Comparison of ENCODE assay signal across 20 cellular contexts in genomic region chr2:60558536-60558935, GRCh38. TPM values are rescaled to one million over a fixed set of nuclear protein-coding genes. Genes with fewer than 3 reads are reported as not detected.
DNase-seq lines count a peak whose midpoint lies in the region; ATAC-seq, FAIRE-seq and TF ChIP-seq lines count a peak whose summit lies in the region.
"Had no signal": no experiment of that assay in that cellular context is flagged by ENCODE, and none has a peak within 500 bp of the region (broad histone marks: within the 10 kb centered on the region; RNA-seq: fewer than 3 reads in every experiment).

No MANE protein-coding gene starts in this region.

- FAIRE-seq in GM12892 (lab: Jason Lieb, UNC) = no peak
- FAIRE-seq: K562 had no signal

- H3K27ac ChIP-seq in HEK293 (ENCODE audit: extremely low read depth, low read depth, low read length) (no peak overlapping the region), OCI-LY7 (ENCODE audit: low read depth, low read length, poor library complexity, severe bottlenecking) (no peak overlapping the region)
- H3K27ac ChIP-seq: C4-2B, Peyer's patch had no signal

- H2AFZ ChIP-seq in OCI-LY7 (ENCODE audit: low read length) = no peak overlapping the region

- no TSS peak for BruUV-seq in OCI-LY7 (replicated peaks; lab: Mats Ljungman, UMichigan)

- H3K79me2 ChIP-seq in OCI-LY7 (ENCODE audit: insufficient read depth, low read depth, low read length) = peaks cover 21% of the 10 kb centered on the region; the same call in 1 of the 2 replicates

- H3K4me1 ChIP-seq in HEK293 (ENCODE audit: control insufficient read depth, insufficient read depth, low read length) = peaks cover 23% of the 10 kb centered on the region; the same call in 1 of the 2 replicates
- H3K4me1 ChIP-seq in OCI-LY7 (ENCODE audit: insufficient read depth, low read length, poor library complexity, severe bottlenecking) = peaks cover 20% of the 10 kb centered on the region

- H3K36me3 Mint-ChIP-seq in activated T-cell treated with anti-CD3 and anti-CD28 coated beads, Interleukin-2, amount 50 U/mL, for 4 hours (ENCODE audit: insufficient read depth) = peaks cover 2% of the 10 kb centered on the region

- DNase-seq in MV-4-11 (lab: John Stamatoyannopoulos, UW) = peak; percentile 33
- peak; percentile 43 for DNase-seq in SIG-M5 (lab: John Stamatoyannopoulos, UW)
- DNase-seq in OCI-LY7 (ENCODE audit: low spot score) = no peak
- no peak for DNase-seq in activated T-cell treated with anti-CD3 and anti-CD28 coated beads, Interleukin-2, amount 50 U/mL, for 4 hours
- no peak for DNase-seq in GM12892 (ENCODE audit: insufficient read length)
- DNase-seq in activated effector memory CD4-positive, alpha-beta T cell treated with anti-CD3 and anti-CD28 coated beads, Interleukin-2, amount 50 U/mL, for 16 hours = no peak
- DNase-seq: ACHN; Calu3; CD8-positive, alpha-beta memory T cell; DMS153; MM.1S; NCI-H1694; NCI-H2081; NCI-H446 treated with DMSO at 0.1 percent for 48 hours; NCI-H526 treated with DMSO at 0.1 percent for 48 hours; Peyer's patch had no signal

- POLR2A ChIA-PET in HEK293 (lab: Yijun Ruan, JAX) = interaction anchor here (1.5 kb wide), 1 partner anchor 8 kb away, joined by 10 read pairs; no protein-coding TSS in a partner anchor
- POLR2A ChIA-PET in OCI-LY7 (lab: Charles Lee) = interaction anchor here (0.5 to 1.4 kb wide), 4 partner anchors 9 to 334 kb away, joined by 3 to 4 read pairs (median 3); no protein-coding TSS in a partner anchor

- H3K9me3 Mint-ChIP-seq in activated T-cell treated with anti-CD3 and anti-CD28 coated beads, Interleukin-2, amount 50 U/mL, for 4 hours = peaks cover 3% of the 10 kb centered on the region
- H3K9me3 Mint-ChIP-seq: T-helper 2 cell treated with Interferon-gamma antibody and Interleukin-4, amounts not matched to agents 5 μg/mL and 100 μg/mL, for 36 hours had no signal

- TF ChIP-seq CTCF in HEK293 (tag by site-specific recombination; IDR thresholded peaks at IDR 0.05) = no peak
- TF ChIP-seq CTCF in OCI-LY7 (conservative IDR thresholded peaks at IDR 0.05; ENCODE audit: low read length) = no peak

- H3K4me1 Mint-ChIP-seq in activated T-cell treated with anti-CD3 and anti-CD28 coated beads, Interleukin-2, amount 50 U/mL, for 4 hours (ENCODE audit: low read depth) = peaks cover 23% of the 10 kb centered on the region

- H3K27me3 Mint-ChIP-seq in activated T-cell treated with anti-CD3 and anti-CD28 coated beads, Interleukin-2, amount 50 U/mL, for 4 hours (ENCODE audit: low read depth) = peaks cover 64% of the 10 kb centered on the region

- H3K4me2 ChIP-seq in OCI-LY7 (ENCODE audit: low read length) = no peak overlapping the region

- H3K4me3 Mint-ChIP-seq in activated T-cell treated with anti-CD3 and anti-CD28 coated beads, Interleukin-2, amount 50 U/mL, for 4 hours = no peak overlapping the region
- H3K4me3 Mint-ChIP-seq: CD8-positive, alpha-beta memory T cell; T-helper 2 cell treated with Interferon-gamma antibody and Interleukin-4, amounts not matched to agents 5 μg/mL and 100 μg/mL, for 36 hours had no signal

- H3K4me3 ChIP-seq in HEK293 (ENCODE audit: low read depth, low read length) (no peak overlapping the region), OCI-LY7 (ENCODE audit: low read depth, low read length, poor library complexity, severe bottlenecking) (no peak overlapping the region)
- H3K4me3 ChIP-seq: K562, Peyer's patch had no signal

- H3K9me2 ChIP-seq in OCI-LY7 (ENCODE audit: insufficient read depth, low read length) = no peaks in the 10 kb centered on the region

- ATAC-seq in activated T-cell treated with anti-CD3 and anti-CD28 coated beads, Interleukin-2, amount 50 U/mL, for 4 hours = no peak
- ATAC-seq: K562 had no signal

- H3K9me3 ChIP-seq in HEK293 (ENCODE audit: control insufficient read depth, insufficient read depth, low read depth, low read length) (no peaks in the 10 kb centered on the region), OCI-LY7 (ENCODE audit: low read length) (no peaks in the 10 kb centered on the region)
- H3K9me3 ChIP-seq: Peyer's patch had no signal

- intact Hi-C loops in OCI-LY7 (cut with micrococcal nuclease; ENCODE audit: unreplicated experiment) = loop anchor here (10.0 kb wide), 3 partner anchors 326 to 1476 kb away; partner anchors contain the start of gene REL

- no peak for TF ChIP-seq POLR2A in GM12892 (IDR thresholded peaks at IDR 0.05; ENCODE audit: low read depth, low read length)

- no peaks in the 10 kb centered on the region for H3K36me3 ChIP-seq in HEK293 (ENCODE audit: control insufficient read depth in 2 of 2, insufficient read depth in 1 of 2, low read length in 2 of 2)
- H3K36me3 ChIP-seq in OCI-LY7 (ENCODE audit: insufficient read depth, low read length) = no peaks in the 10 kb centered on the region
- H3K36me3 ChIP-seq: Peyer's patch had no signal

- no peaks in the 10 kb centered on the region for H4K20me1 ChIP-seq in OCI-LY7 (ENCODE audit: insufficient read depth, low read length)

- CTCF ChIA-PET in HEK293 (lab: Yijun Ruan, JAX) (interaction anchor here (0.6 to 4.2 kb wide), 5 partner anchors 24 to 1395 kb away, joined by 3 to 52 read pairs (median 4); no protein-coding TSS in a partner anchor), OCI-LY7 (lab: Charles Lee; ENCODE audit: unreplicated experiment) (interaction anchor here (0.6 to 1.1 kb wide), 4 partner anchors 116 to 1254 kb away, joined by 3 to 7 read pairs (median 4); no protein-coding TSS in a partner anchor)

TF ChIP-seq in HEK293, 187 proteins besides CTCF, POLR2A, EP300 and RAD21:
- no peak for TF ChIP-seq ZNF138 (tag by site-specific recombination; IDR thresholded peaks at IDR 0.05; ENCODE audit: borderline replicate concordance)
- no peak for TF ChIP-seq YY2 (tag by site-specific recombination; IDR thresholded peaks at IDR 0.05)
- TF ChIP-seq OSR2 (tag by site-specific recombination; IDR thresholded peaks at IDR 0.05) = peak; percentile 59
- TF ChIP-seq ZNF366 (tag by site-specific recombination; conservative IDR thresholded peaks at IDR 0.05) = peak; percentile 98
- TF ChIP-seq ZNF558 (tag by site-specific recombination; IDR thresholded peaks at IDR 0.05) = no peak

RNA-seq across cellular contexts. Expression of gene BCL11A, which starts 5.1 kb away (rescaled TPM):
- total RNA-seq in OCI-LY7 (2014; rRNA removed; shearing (Covaris generic)) = 54.9 and 64.3 TPM in 2 replicates
- total RNA-seq in OCI-LY7 (2022) = 163 and 167 TPM in 2 replicates
- total RNA-seq in activated T-cell treated with anti-CD3 and anti-CD28 coated beads, Interleukin-2, amount 50 U/mL, for 4 hours = 1 to 10 TPM in 1 of 3 donors, under 1 TPM in 2; 0.38 to 2.6 (median 0.87) TPM
- polyA plus RNA-seq in GM12892 (2012; ENCODE audit: missing spikeins) = 7.2 TPM
- polyA plus RNA-seq: CD8-positive, alpha-beta memory T cell; K562 had no signal

Comparison
In these comparisons a context has a peak if more than half of its experiments do, and no peak if none do; other contexts are left out.
1. DNase-seq: peak in MV-4-11 (single experiment) and SIG-M5 (single experiment); none in OCI-LY7 (single experiment), activated T-cell treated with anti-CD3 and anti-CD28 coated beads, Interleukin-2, amount 50 U/mL, for 4 hours (single experiment), GM12892 (single experiment) and activated effector memory CD4-positive, alpha-beta T cell treated with anti-CD3 and anti-CD28 coated beads, Interleukin-2, amount 50 U/mL, for 16 hours (single experiment).
2. RNA of gene BCL11A, which starts 5.1 kb away (total RNA-seq): 54.9 to 167 TPM in OCI-LY7; 0.38 to 2.6 TPM in activated T-cell treated with anti-CD3 and anti-CD28 coated beads, Interleukin-2, amount 50 U/mL, for 4 hours; every median in the first group is over 10 times any median in the second.